25 cellular contexts compared by ENCODE assay signal in genomic region chr10:69246036-69246435, GRCh38. TPM values are rescaled to one million over a fixed set of nuclear protein-coding genes. Genes with fewer than 3 reads are reported as not detected.
A peak's percentile ranks its signal among the peaks of the same experiment; 100 is the strongest.
DNase-seq lines count a peak whose midpoint lies in the region; FAIRE-seq and TF ChIP-seq lines count a peak whose summit lies in the region.
"Had no signal": no experiment of that assay in that cellular context is flagged by ENCODE, and none has a peak within 500 bp of the region (broad histone marks: within the 10 kb centered on the region; RNA-seq: fewer than 3 reads in every experiment).

No MANE protein-coding gene starts in this region.

- H3K4me3 ChIP-seq in GM23248 (no peak overlapping the region), bronchial epithelial cell (ENCODE audit: low read depth, low read length) (no peak overlapping the region)
- H3K4me3 ChIP-seq: A549; BLaER1 treated with 17β-estradiol and CSF1 and Interleukin-3, amounts not matched to agents 10 nM and 100 nM; GM12878 had no signal

- intact Hi-C loops in posterior vena cava (cut with DNase I): no loop called here

- no peaks in the 10 kb centered on the region for H3K36me3 ChIP-seq in GM23248 (ENCODE audit: low read depth)
- no peaks in the 10 kb centered on the region for H3K36me3 ChIP-seq in bronchial epithelial cell (ENCODE audit: control insufficient read depth, insufficient read depth, low read length)
- H3K36me3 ChIP-seq: BLaER1 treated with 17β-estradiol and CSF1 and Interleukin-3, amounts not matched to agents 10 nM and 100 nM had no signal

- peaks cover 14% of the 10 kb centered on the region for H3K4me1 ChIP-seq in GM23248 (ENCODE audit: insufficient read depth)
- H3K4me1 ChIP-seq: A549 had no signal

- H3K9me3 ChIP-seq in GM23248 (ENCODE audit: low read depth): no peaks in the 10 kb centered on the region
- H3K9me3 ChIP-seq: A549 had no signal

- H3K27me3 ChIP-seq in GM23248 (replicated peaks; ENCODE audit: insufficient read depth) (no peaks in the 10 kb centered on the region), bronchial epithelial cell (ENCODE audit: control insufficient read depth, insufficient read depth, low read length) (no peaks in the 10 kb centered on the region)
- H3K27me3 ChIP-seq: BLaER1 treated with 17β-estradiol and CSF1 and Interleukin-3, amounts not matched to agents 10 nM and 100 nM had no signal

- H3K4me2 ChIP-seq in GM23248 (ENCODE audit: unreplicated experiment): no peak overlapping the region
- H3K4me2 ChIP-seq: A549; BLaER1 treated with 17β-estradiol and CSF1 and Interleukin-3, amounts not matched to agents 10 nM and 100 nM had no signal

- no peak overlapping the region for H3K27ac ChIP-seq in GM23248
- H3K27ac ChIP-seq: 22Rv1; A549; BLaER1 treated with 17β-estradiol and CSF1 and Interleukin-3, amounts not matched to agents 10 nM and 100 nM; C4-2B had no signal

- TF ChIP-seq CTCF in bronchial epithelial cell (IDR thresholded peaks at IDR 0.05; ENCODE audit: insufficient read depth, low read length, severe bottlenecking): no peak

- 87 to 91% methylated on average over 5 of the region's 5 CpGs for WGBS in GM23248 (ENCODE audit: low coverage in 1 of 2, low lambda C conversion rate in 2 of 2, missing lambda C conversion rate in 2 of 2), 2 experiments

- FAIRE-seq in bronchial epithelial cell (lab: Jason Lieb, UNC) (peak; percentile 36), RCC 7860 (lab: Jason Lieb, UNC) (no peak)
- FAIRE-seq: A549, GM12878, GM12892, GM18507 had no signal

- in situ Hi-C loops in GM23248 (cut with MboI): no loop called here

- DNase-seq in GM23248 (peak; percentile 51), bronchial epithelial cell (ENCODE audit: low read depth) (no peak), posterior vena cava (ENCODE audit: low spot score) (peak; percentile 74), NCI-H1417 (lab: John Stamatoyannopoulos, UW) (no peak), NCI-H82 treated with DMSO at 0.1 percent for 48 hours (lab: John Stamatoyannopoulos, UW; ENCODE audit: unreplicated experiment) (no peak), RCC 7860 (ENCODE audit: low spot score) (no peak)
- DNase-seq: AML-193; CD4-positive, alpha-beta T cell; CD8-positive, alpha-beta T cell; COR-L47; DMS 273 treated with DMSO at 0.1 percent for 48 hours; DMS153; DMS53; DMS79; DND-41; EL; GDM1 had no signal

- H3K9me2 ChIP-seq in GM23248 (ENCODE audit: insufficient read depth): no peaks in the 10 kb centered on the region

- peaks cover 9% of the 10 kb centered on the region for H3F3A ChIP-seq in GM23248 (ENCODE audit: insufficient read depth)

- H4K20me1 ChIP-seq in GM23248 (ENCODE audit: insufficient read depth): no peaks in the 10 kb centered on the region
- H4K20me1 ChIP-seq: BLaER1 treated with 17β-estradiol and CSF1 and Interleukin-3, amounts not matched to agents 10 nM and 100 nM had no signal

- no peak overlapping the region for H2AFZ ChIP-seq in GM23248

- no peaks in the 10 kb centered on the region for H3K79me2 ChIP-seq in GM23248 (ENCODE audit: insufficient read depth)

- no peak overlapping the region for H3K9ac ChIP-seq in GM23248
- H3K9ac ChIP-seq: BLaER1 treated with 17β-estradiol and CSF1 and Interleukin-3, amounts not matched to agents 10 nM and 100 nM had no signal

RNA-seq across cellular contexts. Expression of gene HKDC1, which starts 25.9 kb away (rescaled TPM):
- total RNA-seq in GM23248 (2014; rRNA removed; shearing (Covaris generic)): 0.13 and 0.32 TPM in 2 replicates
- 0.33 and 0.34 TPM in 2 replicates for polyA plus RNA-seq in GM23248 (2016; fragmentation: Nextera tagmentation; extraction: Ambion mirVana)
- total RNA-seq in bronchial epithelial cell (3.9 and 12.7 TPM in 2 replicates), posterior vena cava (under 1 TPM; 0.05 to 0.09 TPM)
- total RNA-seq: B cell had no signal

RNA-seq across cellular contexts. Expression of gene HK1, which starts 32.3 kb away (rescaled TPM):
- 96.6 and 99.4 TPM in 2 replicates for total RNA-seq in GM23248 (2014; rRNA removed; shearing (Covaris generic))
- 134 and 137 TPM in 2 replicates for polyA plus RNA-seq in GM23248 (2016; fragmentation: Nextera tagmentation; extraction: Ambion mirVana)
- total RNA-seq in bronchial epithelial cell (170 and 182 TPM in 2 replicates), posterior vena cava (100 to 1,000 TPM in 1 of 2 donors, 10 to 100 TPM in 1; 75.6 to 103 TPM)

Comparison
In these comparisons a context has a peak if more than half of its experiments do, and no peak if none do; other contexts are left out.
1. DNase-seq: peak in GM23248 (single experiment) and posterior vena cava (single experiment); none in bronchial epithelial cell (single experiment), NCI-H1417 (0 of 3), NCI-H82 treated with DMSO at 0.1 percent for 48 hours (single experiment) and RCC 7860 (single experiment).